8 cellular contexts compared by ENCODE assay signal in the genomic region with DNA sequence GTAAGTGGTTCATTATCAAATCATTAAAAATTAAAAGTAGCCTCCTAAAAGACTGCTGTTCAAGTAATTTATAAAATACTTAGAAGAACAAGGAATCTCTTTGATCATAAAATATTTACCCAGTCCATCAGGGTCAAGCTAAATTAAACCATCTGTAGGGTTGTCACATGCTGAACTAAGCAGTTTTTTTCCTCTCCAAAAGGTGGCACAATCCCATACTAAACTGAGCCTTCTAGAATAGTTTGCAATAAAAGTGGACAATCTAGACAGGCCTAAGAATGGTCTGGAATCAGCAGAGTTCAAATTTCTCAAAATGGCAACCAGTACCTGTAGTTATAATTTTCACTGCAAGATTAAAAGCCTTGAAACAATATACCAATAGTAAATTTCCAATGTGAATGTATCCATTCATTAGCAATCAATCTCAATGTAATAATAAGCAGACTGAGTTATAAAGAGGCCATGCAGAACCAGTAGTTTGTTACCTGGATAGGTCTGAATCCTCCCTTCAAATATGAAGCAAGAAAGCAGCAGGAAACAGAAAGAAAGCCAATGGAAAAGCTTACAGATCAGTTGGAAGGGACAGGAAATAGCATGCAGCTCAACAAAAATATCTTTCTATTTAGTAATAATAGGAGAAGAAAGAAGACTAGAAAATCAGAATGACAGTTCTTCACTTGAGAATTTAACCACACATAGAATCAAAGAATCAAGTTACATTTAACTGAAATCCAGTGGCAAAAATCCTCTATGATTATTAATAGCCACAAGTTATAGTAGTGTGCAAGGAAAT.
DNase-seq lines count a peak whose midpoint lies in the region; ATAC-seq and TF ChIP-seq lines count a peak whose summit lies in the region.

No MANE protein-coding gene starts in this region.

- DNase-seq in CD4-positive, CD25-positive, alpha-beta regulatory T cell = no peak
- DNase-seq in chondrocyte (ENCODE audit: low spot score) (no peak), mesenchymal stem cell (peak; percentile 44), CD1c-positive myeloid dendritic cell (ENCODE audit: extremely low spot score) (no peak), NCI-H2081 treated with DMSO at 0.1 percent for 48 hours (lab: John Stamatoyannopoulos, UW) (no peak), NK-92 (lab: John Stamatoyannopoulos, UW; ENCODE audit: unreplicated experiment) (no peak)

- no peak for ATAC-seq in CD4-positive, CD25-positive, alpha-beta regulatory T cell (ENCODE audit: low read depth in 2 of 2)
- no peak for ATAC-seq in GM18519 (IDR thresholded peaks at IDR 0.05; ENCODE audit: low FRiP score, unreplicated experiment)

- H3K4me2 ChIP-seq in mesenchymal stem cell (ENCODE audit: low read length, poor library complexity, severe bottlenecking) = no peak overlapping the region

- H3K27ac Mint-ChIP-seq in CD4-positive, CD25-positive, alpha-beta regulatory T cell = peak overlapping the region in 2 of 3 donors; percentile 23 to 83
- H3K27ac Mint-ChIP-seq in chondrocyte (ENCODE audit: unreplicated experiment) = peak overlapping the region; percentile 62

- no peak overlapping the region for H2BK15ac ChIP-seq in mesenchymal stem cell (ENCODE audit: low read depth, poor library complexity, severe bottlenecking)

- no peaks in the 10 kb centered on the region for H3K9me3 ChIP-seq in CD4-positive, CD25-positive, alpha-beta regulatory T cell (ENCODE audit: control insufficient read depth in 2 of 2, low read length in 2 of 2)
- no peaks in the 10 kb centered on the region for H3K9me3 ChIP-seq in mesenchymal stem cell (ENCODE audit: control insufficient read depth, low read length)

- TF ChIP-seq CTCF in LNCAP (IDR thresholded peaks at IDR 0.05) (peak; percentile 27; the same call in 1 of the 2 replicates), chondrocyte (IDR thresholded peaks at IDR 0.05) (peak; percentile 80)

- peak overlapping the region; percentile 12 for H3K9ac ChIP-seq in mesenchymal stem cell (ENCODE audit: low read length)

- H2BK5ac ChIP-seq in mesenchymal stem cell (ENCODE audit: low read depth, low read length, poor library complexity, severe bottlenecking) = no peak overlapping the region

- H3K9me3 Mint-ChIP-seq in CD4-positive, CD25-positive, alpha-beta regulatory T cell = no peaks in the 10 kb centered on the region
- no peaks in the 10 kb centered on the region for H3K9me3 Mint-ChIP-seq in chondrocyte (ENCODE audit: low read depth)

- H4K91ac ChIP-seq in mesenchymal stem cell (ENCODE audit: low read length) = no peak overlapping the region

- no peak overlapping the region for H4K8ac ChIP-seq in mesenchymal stem cell (ENCODE audit: low read length)

- H3K23ac ChIP-seq in mesenchymal stem cell (ENCODE audit: low read length in 2 of 2) = no peak overlapping the region

- no peak overlapping the region for H3K18ac ChIP-seq in mesenchymal stem cell (ENCODE audit: low read depth in 1 of 2, low read length in 2 of 2)

- H3K4me1 Mint-ChIP-seq in CD4-positive, CD25-positive, alpha-beta regulatory T cell = peaks cover 0 to 5% (median 2%) of the 10 kb centered on the region in 4 donors
- H3K4me1 Mint-ChIP-seq in chondrocyte (ENCODE audit: low read depth) = peaks cover 19% of the 10 kb centered on the region

- no peak overlapping the region for H3K14ac ChIP-seq in mesenchymal stem cell (ENCODE audit: low read length in 2 of 2)

- peaks cover 16% of the 10 kb centered on the region for H3K79me1 ChIP-seq in mesenchymal stem cell (replicated peaks; ENCODE audit: low read length, poor library complexity, severe bottlenecking)

- no peaks in the 10 kb centered on the region for H3K36me3 Mint-ChIP-seq in CD4-positive, CD25-positive, alpha-beta regulatory T cell
- no peaks in the 10 kb centered on the region for H3K36me3 Mint-ChIP-seq in chondrocyte (ENCODE audit: low read depth)

- H3K4ac ChIP-seq in mesenchymal stem cell (ENCODE audit: low read depth in 1 of 2, low read length in 2 of 2) = no peak overlapping the region

- no peak overlapping the region for H2AFZ ChIP-seq in mesenchymal stem cell (ENCODE audit: low read depth, low read length)

- H3K4me3 ChIP-seq in CD4-positive, CD25-positive, alpha-beta regulatory T cell (ENCODE audit: low read depth, low read length) = no peak overlapping the region
- no peak overlapping the region for H3K4me3 ChIP-seq in mesenchymal stem cell (ENCODE audit: insufficient read depth in 1 of 2, low read depth in 1 of 2, low read length in 2 of 2)

- H2BK12ac ChIP-seq in mesenchymal stem cell (ENCODE audit: low read length in 2 of 2) = no peak overlapping the region

- no peak overlapping the region for H2AK5ac ChIP-seq in mesenchymal stem cell (ENCODE audit: low read length, severe bottlenecking)

- H2BK120ac ChIP-seq in mesenchymal stem cell (ENCODE audit: low read depth, low read length) = no peak overlapping the region

- peaks cover 2% of the 10 kb centered on the region for H3K36me3 ChIP-seq in CD4-positive, CD25-positive, alpha-beta regulatory T cell (ENCODE audit: control insufficient read depth, insufficient read depth, low read length)
- peaks cover 3 to 11% of the 10 kb centered on the region in 2 experiments for H3K36me3 ChIP-seq in mesenchymal stem cell (ENCODE audit: control insufficient read depth in 1 of 2, insufficient read depth in 2 of 2, low read depth in 1 of 2, low read length in 2 of 2)

- no peaks in the 10 kb centered on the region for H3K27me3 Mint-ChIP-seq in CD4-positive, CD25-positive, alpha-beta regulatory T cell
- H3K27me3 Mint-ChIP-seq in chondrocyte (ENCODE audit: low read depth) = no peaks in the 10 kb centered on the region

- no peak overlapping the region for H3K4me3 Mint-ChIP-seq in CD4-positive, CD25-positive, alpha-beta regulatory T cell
- no peak overlapping the region for H3K4me3 Mint-ChIP-seq in chondrocyte (ENCODE audit: unreplicated experiment)

- no peaks in the 10 kb centered on the region for H3K27me3 ChIP-seq in CD4-positive, CD25-positive, alpha-beta regulatory T cell (ENCODE audit: control insufficient read depth, insufficient read depth, low read length)
- H3K27me3 ChIP-seq in mesenchymal stem cell (ENCODE audit: control insufficient read depth in 1 of 2, insufficient read depth in 1 of 2, low read length in 2 of 2) = no peaks in the 10 kb centered on the region

- H3K4me1 ChIP-seq in CD4-positive, CD25-positive, alpha-beta regulatory T cell (ENCODE audit: control insufficient read depth, insufficient read depth, low read length, poor library complexity, severe bottlenecking) = no peaks in the 10 kb centered on the region
- H3K4me1 ChIP-seq in mesenchymal stem cell (ENCODE audit: control insufficient read depth, insufficient read depth, low read depth, low read length) = no peaks in the 10 kb centered on the region

- no peak overlapping the region for H3K27ac ChIP-seq in CD4-positive, CD25-positive, alpha-beta regulatory T cell (ENCODE audit: insufficient read depth, low read length, poor library complexity, severe bottlenecking)
- no peak overlapping the region for H3K27ac ChIP-seq in mesenchymal stem cell (ENCODE audit: low read length, poor library complexity, severe bottlenecking)
